Comparison of ENCODE assay signal across 1 cellular context in genomic region chr1:16611981-16612331, GRCh38.
TF ChIP-seq lines count a peak whose summit lies in the region.
"Not testable (repeated sequence)": the region's sequence is repeated elsewhere in the genome, so short reads cannot be mapped to it uniquely, and the experiment has no call there.

No MANE protein-coding gene starts in this region.

TF ChIP-seq in HepG2, 621 proteins besides CTCF, POLR2A, EP300 and RAD21:
- TF ChIP-seq ZNF3 (CRISPR knock-in tag; IDR thresholded peaks at IDR 0.05): 0 out of 2 replicates have a peak, but pooled peaks have one; percentile 32
- 0 out of 2 replicates have a peak, but pooled peaks have one; percentile 32 for TF ChIP-seq ELF4 (CRISPR knock-in tag; IDR thresholded peaks at IDR 0.05; ENCODE audit: borderline replicate concordance)
- TF ChIP-seq LRRFIP1 (CRISPR knock-in tag; conservative IDR thresholded peaks at IDR 0.05): 0 out of 2 replicates have a peak, but pooled peaks have one; percentile 17
- TF ChIP-seq ZNF7 (CRISPR knock-in tag; IDR thresholded peaks at IDR 0.05): peak; percentile 62
- TF ChIP-seq SAP130 (CRISPR knock-in tag; IDR thresholded peaks at IDR 0.05; ENCODE audit: low read depth): peak; percentile 34; the same call in 1 of the 2 replicates
- TF ChIP-seq RELA (CRISPR knock-in tag; IDR thresholded peaks at IDR 0.05): 0 out of 2 replicates have a peak, but pooled peaks have one; percentile 17
- TF ChIP-seq ZNF619 (CRISPR knock-in tag; IDR thresholded peaks at IDR 0.05): 0 out of 2 replicates have a peak, but pooled peaks have one; percentile 3
- 0 out of 2 replicates have a peak, but pooled peaks have one; percentile 42 for TF ChIP-seq ZBTB38 (CRISPR knock-in tag; IDR thresholded peaks at IDR 0.05)
- peak; percentile 20; the same call in 1 of the 2 replicates for TF ChIP-seq ZHX2 (IDR thresholded peaks at IDR 0.05; ENCODE audit: low read depth)
- TF ChIP-seq ZHX2 (CRISPR knock-in tag; IDR thresholded peaks at IDR 0.05; ENCODE audit: borderline replicate concordance): not testable (repeated sequence)
- 0 out of 2 replicates have a peak, but pooled peaks have one; percentile 9 for TF ChIP-seq FOXK1 (CRISPR knock-in tag; IDR thresholded peaks at IDR 0.05; ENCODE audit: borderline replicate concordance, low read depth)
- TF ChIP-seq ISX (CRISPR knock-in tag; conservative IDR thresholded peaks at IDR 0.05): 0 out of 2 replicates have a peak, but pooled peaks have one; percentile 69
- TF ChIP-seq REPIN1 (CRISPR knock-in tag; IDR thresholded peaks at IDR 0.05; ENCODE audit: borderline replicate concordance, low read depth): peak; percentile 65; the same call in 1 of the 2 replicates
- 0 out of 2 replicates have a peak, but pooled peaks have one; percentile 21 for TF ChIP-seq ZBTB10 (CRISPR knock-in tag; IDR thresholded peaks at IDR 0.05; ENCODE audit: borderline replicate concordance)
- TF ChIP-seq HBP1 (CRISPR knock-in tag; IDR thresholded peaks at IDR 0.05; ENCODE audit: low read depth): 0 out of 2 replicates have a peak, but pooled peaks have one; percentile 39
- 0 out of 2 replicates have a peak, but pooled peaks have one; percentile 8 for TF ChIP-seq MED1 (CRISPR knock-in tag; IDR thresholded peaks at IDR 0.05)
- peak; percentile 44; the same call in 1 of the 2 replicates for TF ChIP-seq BRCA1 (CRISPR knock-in tag; IDR thresholded peaks at IDR 0.05)
- TF ChIP-seq ZNF777 (CRISPR knock-in tag; IDR thresholded peaks at IDR 0.05): peak; percentile 66; the same call in 1 of the 2 replicates
- 0 out of 2 replicates have a peak, but pooled peaks have one; percentile 12 for TF ChIP-seq ELF1 (CRISPR knock-in tag; IDR thresholded peaks at IDR 0.05)
- 0 out of 2 replicates have a peak, but pooled peaks have one; percentile 32 for TF ChIP-seq ZNF292 (CRISPR knock-in tag; IDR thresholded peaks at IDR 0.05; ENCODE audit: borderline replicate concordance, low read depth)
- TF ChIP-seq HMGXB3 (CRISPR knock-in tag; IDR thresholded peaks at IDR 0.05; ENCODE audit: borderline replicate concordance): peak; percentile 15; the same call in 1 of the 2 replicates
- 0 out of 2 replicates have a peak, but pooled peaks have one; percentile 27 for TF ChIP-seq ZNF124 (CRISPR knock-in tag; IDR thresholded peaks at IDR 0.05)
- TF ChIP-seq ARID2 (CRISPR knock-in tag; IDR thresholded peaks at IDR 0.05; ENCODE audit: borderline replicate concordance): 0 out of 2 replicates have a peak, but pooled peaks have one; percentile 12
- TF ChIP-seq ZNF264 (CRISPR knock-in tag; IDR thresholded peaks at IDR 0.05): 0 out of 2 replicates have a peak, but pooled peaks have one; percentile 43
- peak; percentile 42; the same call in 1 of the 2 replicates for TF ChIP-seq ZNF263 (CRISPR knock-in tag; IDR thresholded peaks at IDR 0.05)
- TF ChIP-seq KLF16 (CRISPR knock-in tag; IDR thresholded peaks at IDR 0.05): 0 out of 4 replicates have a peak, but pooled peaks of 1 of the 2 experiments have one; percentile 9
